9 cellular contexts compared by ENCODE assay signal in the genomic region with DNA sequence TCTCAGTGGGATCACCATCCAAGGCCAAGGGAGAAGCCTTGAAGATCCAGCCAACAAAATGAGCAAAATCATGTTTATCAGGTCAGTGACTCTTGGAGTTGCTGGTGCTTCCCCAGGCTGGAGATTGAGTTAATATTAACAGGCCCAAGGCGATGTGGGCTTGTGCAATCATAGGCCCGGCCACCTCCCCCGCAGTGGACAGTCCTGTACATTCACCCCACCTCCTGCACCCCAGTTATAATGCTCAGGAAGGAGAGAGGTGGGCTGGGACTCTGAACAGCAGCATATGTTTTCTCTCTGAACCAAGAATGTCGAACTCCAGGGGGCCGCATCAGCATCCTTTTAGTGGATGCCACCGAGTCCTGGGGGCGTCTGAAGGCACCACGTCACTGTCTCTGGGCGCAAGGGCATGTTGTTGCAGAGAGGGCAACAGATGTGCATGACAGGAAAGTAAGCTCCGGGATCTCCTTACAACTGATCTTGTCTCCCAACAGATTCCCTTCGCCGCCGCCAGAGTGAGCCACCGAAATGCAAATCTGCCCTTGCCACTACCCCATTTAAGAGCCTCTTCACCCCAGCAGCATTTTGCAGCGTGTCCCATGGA. TPM values are rescaled to one million over a fixed set of nuclear protein-coding genes. Genes with fewer than 3 reads are reported as not detected.
A peak's percentile ranks its signal among the peaks of the same experiment; 100 is the strongest.
DNase-seq lines count a peak whose midpoint lies in the region; ATAC-seq and TF ChIP-seq lines count a peak whose summit lies in the region.
"Had no signal": no experiment of that assay in that cellular context is flagged by ENCODE, and none has a peak within 500 bp of the region (broad histone marks: within the 10 kb centered on the region; RNA-seq: fewer than 3 reads in every experiment).

No MANE protein-coding gene starts in this region.

- H3K4me3 ChIP-seq in coronary artery, result no peak overlapping the region
- H3K4me3 ChIP-seq in lung, result no peak overlapping the region

- 17 to 26% methylated on average over 15 of the region's 15 CpGs for WGBS in lung, 2 donors

- no peaks in the 10 kb centered on the region for H3K4me1 ChIP-seq in lung (ENCODE audit: control insufficient read depth in 2 of 2, insufficient read depth in 2 of 2, low read length in 2 of 2)

- DNase-seq in HuH-7 (ENCODE audit: low spot score), result peak; percentile 31
- peak; percentile 74 for DNase-seq in coronary artery (ENCODE audit: low spot score)
- peak; percentile 65 for DNase-seq in lung (ENCODE audit: low spot score)
- DNase-seq in GM19240 (ENCODE audit: insufficient read length, low spot score), result no peak
- no peak for DNase-seq in NCI-H2196 (lab: John Stamatoyannopoulos, UW; ENCODE audit: unreplicated experiment)
- DNase-seq in stimulated activated CD4-positive, alpha-beta T cell treated with anti-CD3 and anti-CD28 coated beads, Interleukin-2, amount 100 ng/mL, for 48 hours, result no peak

- no peaks in the 10 kb centered on the region for H3K36me3 ChIP-seq in lung (ENCODE audit: control insufficient read depth in 2 of 2, insufficient read depth in 2 of 2, low read length in 2 of 2)

- H3K9me3 ChIP-seq in lung (ENCODE audit: control insufficient read depth in 2 of 2, insufficient read depth in 1 of 2, low read length in 1 of 2), result no peaks in the 10 kb centered on the region

- peak; percentile 18 for TF ChIP-seq CTCF in C4-2B (conservative IDR thresholded peaks at IDR 0.05)
- no peak for TF ChIP-seq CTCF in coronary artery (IDR thresholded peaks at IDR 0.05)
- peak; percentile 30 for TF ChIP-seq CTCF in lung (IDR thresholded peaks at IDR 0.05; ENCODE audit: control extremely low read depth, extremely low read depth)

- no peaks in the 10 kb centered on the region for H3K27me3 ChIP-seq in lung (ENCODE audit: control insufficient read depth, insufficient read depth)

- H3K27ac ChIP-seq in C4-2B (no peak overlapping the region), coronary artery (no peak overlapping the region), lung (ENCODE audit: low read depth in 1 of 2, low read length in 1 of 2) (no peak overlapping the region)

- no peak for ATAC-seq in lung (ENCODE audit: insufficient read depth, low FRiP score)
- ATAC-seq in HG03342 (IDR thresholded peaks at IDR 0.05; ENCODE audit: unreplicated experiment), result no peak

RNA-seq across cellular contexts. Expression of a gene that starts 11.2 kb away (rescaled TPM):
- not detected for total RNA-seq in lung
- polyA plus RNA-seq in lung, result under 1 TPM in 1 of 2 donors, not detected in 1; 0.05 TPM
- polyA plus RNA-seq: adipose tissue had no signal

RNA-seq across cellular contexts. Expression of a gene that starts 32.2 kb away (rescaled TPM):
- under 1 TPM; 0.34 to 0.77 TPM for total RNA-seq in lung
- polyA plus RNA-seq in lung, result under 1 TPM; 0.18 to 0.35 TPM

RNA-seq across cellular contexts. Expression of a gene that starts 33.1 kb away (rescaled TPM):
- 1,000 to 10,000 TPM in 1 of 2 donors, 100 to 1,000 TPM in 1; 120 to 1,581 TPM for total RNA-seq in lung
- polyA plus RNA-seq in lung, result 1,000 to 10,000 TPM in 1 of 2 donors, 100 to 1,000 TPM in 1; 662 to 1,798 TPM

Comparison
In these comparisons a context has a peak if more than half of its experiments do, and no peak if none do; other contexts are left out.
1. DNase-seq: peak in HuH-7 (single experiment), coronary artery (single experiment) and lung (single experiment); none in GM19240 (single experiment), NCI-H2196 (single experiment) and stimulated activated CD4-positive, alpha-beta T cell treated with anti-CD3 and anti-CD28 coated beads, Interleukin-2, amount 100 ng/mL, for 48 hours (0 of 2).